ENCODE assay signal across 1 cellular context in the genomic region with DNA sequence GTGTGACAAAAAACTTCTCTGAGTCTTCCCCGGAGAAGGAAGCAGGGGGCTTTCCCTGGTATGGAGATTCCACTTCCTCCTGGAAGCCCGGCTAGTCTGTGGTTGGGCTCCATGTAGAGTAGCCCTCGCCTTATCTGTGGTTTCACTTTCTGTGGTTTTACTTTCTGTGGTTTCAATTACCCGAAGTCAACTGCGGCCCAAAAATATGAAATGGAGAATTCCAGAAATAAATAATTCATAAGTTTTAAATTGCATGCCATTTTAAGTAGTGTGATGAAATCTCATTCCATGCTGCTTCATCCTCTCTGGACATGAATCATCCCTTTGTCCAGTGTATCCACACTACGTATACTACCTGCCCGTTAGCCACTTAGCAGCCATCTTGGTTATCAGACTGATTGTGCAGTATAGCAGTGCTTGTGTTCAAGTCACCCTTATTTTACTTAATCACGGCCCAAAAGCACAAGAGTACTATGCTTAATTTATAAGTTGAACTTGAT.
TF ChIP-seq lines count a peak whose summit lies in the region.

No MANE protein-coding gene starts in this region.

TF ChIP-seq in K562, 482 proteins besides CTCF, POLR2A, EP300 and RAD21 (continued from another document and continues in another):
- TF ChIP-seq ZBED1 (IDR thresholded peaks at IDR 0.05), result no peak
- no peak for TF ChIP-seq HDAC1 (IDR thresholded peaks at IDR 0.05)
- TF ChIP-seq ZNF695 (CRISPR knock-in tag; IDR thresholded peaks at IDR 0.05), result no peak
- TF ChIP-seq ZNF24 (IDR thresholded peaks at IDR 0.05), result no peak
- no peak for TF ChIP-seq ASH1L (IDR thresholded peaks at IDR 0.05; ENCODE audit: borderline replicate concordance, low read depth, partially characterized antibody)
- TF ChIP-seq, protein P1, sequence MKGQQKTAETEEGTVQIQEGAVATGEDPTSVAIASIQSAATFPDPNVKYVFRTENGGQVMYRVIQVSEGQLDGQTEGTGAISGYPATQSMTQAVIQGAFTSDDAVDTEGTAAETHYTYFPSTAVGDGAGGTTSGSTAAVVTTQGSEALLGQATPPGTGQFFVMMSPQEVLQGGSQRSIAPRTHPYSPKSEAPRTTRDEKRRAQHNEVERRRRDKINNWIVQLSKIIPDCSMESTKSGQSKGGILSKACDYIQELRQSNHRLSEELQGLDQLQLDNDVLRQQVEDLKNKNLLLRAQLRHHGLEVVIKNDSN (CRISPR knock-in tag; IDR thresholded peaks at IDR 0.05), result no peak
- TF ChIP-seq CEBPG (CRISPR knock-in tag; IDR thresholded peaks at IDR 0.05), result no peak
- TF ChIP-seq CEBPG (tag; conservative IDR thresholded peaks at IDR 0.05 in 1 of 2, IDR thresholded peaks at IDR 0.05 in 1 of 2), result peak; percentile 35 to 63; a peak in 2 of 4 replicates
- peak; percentile 79 for TF ChIP-seq DIDO1 (tag; IDR thresholded peaks at IDR 0.05; ENCODE audit: low read depth)
- TF ChIP-seq XRCC4 (IDR thresholded peaks at IDR 0.05; ENCODE audit: extremely low read depth, insufficient read depth, insufficient read length), result no peak
- TF ChIP-seq, protein P2, sequence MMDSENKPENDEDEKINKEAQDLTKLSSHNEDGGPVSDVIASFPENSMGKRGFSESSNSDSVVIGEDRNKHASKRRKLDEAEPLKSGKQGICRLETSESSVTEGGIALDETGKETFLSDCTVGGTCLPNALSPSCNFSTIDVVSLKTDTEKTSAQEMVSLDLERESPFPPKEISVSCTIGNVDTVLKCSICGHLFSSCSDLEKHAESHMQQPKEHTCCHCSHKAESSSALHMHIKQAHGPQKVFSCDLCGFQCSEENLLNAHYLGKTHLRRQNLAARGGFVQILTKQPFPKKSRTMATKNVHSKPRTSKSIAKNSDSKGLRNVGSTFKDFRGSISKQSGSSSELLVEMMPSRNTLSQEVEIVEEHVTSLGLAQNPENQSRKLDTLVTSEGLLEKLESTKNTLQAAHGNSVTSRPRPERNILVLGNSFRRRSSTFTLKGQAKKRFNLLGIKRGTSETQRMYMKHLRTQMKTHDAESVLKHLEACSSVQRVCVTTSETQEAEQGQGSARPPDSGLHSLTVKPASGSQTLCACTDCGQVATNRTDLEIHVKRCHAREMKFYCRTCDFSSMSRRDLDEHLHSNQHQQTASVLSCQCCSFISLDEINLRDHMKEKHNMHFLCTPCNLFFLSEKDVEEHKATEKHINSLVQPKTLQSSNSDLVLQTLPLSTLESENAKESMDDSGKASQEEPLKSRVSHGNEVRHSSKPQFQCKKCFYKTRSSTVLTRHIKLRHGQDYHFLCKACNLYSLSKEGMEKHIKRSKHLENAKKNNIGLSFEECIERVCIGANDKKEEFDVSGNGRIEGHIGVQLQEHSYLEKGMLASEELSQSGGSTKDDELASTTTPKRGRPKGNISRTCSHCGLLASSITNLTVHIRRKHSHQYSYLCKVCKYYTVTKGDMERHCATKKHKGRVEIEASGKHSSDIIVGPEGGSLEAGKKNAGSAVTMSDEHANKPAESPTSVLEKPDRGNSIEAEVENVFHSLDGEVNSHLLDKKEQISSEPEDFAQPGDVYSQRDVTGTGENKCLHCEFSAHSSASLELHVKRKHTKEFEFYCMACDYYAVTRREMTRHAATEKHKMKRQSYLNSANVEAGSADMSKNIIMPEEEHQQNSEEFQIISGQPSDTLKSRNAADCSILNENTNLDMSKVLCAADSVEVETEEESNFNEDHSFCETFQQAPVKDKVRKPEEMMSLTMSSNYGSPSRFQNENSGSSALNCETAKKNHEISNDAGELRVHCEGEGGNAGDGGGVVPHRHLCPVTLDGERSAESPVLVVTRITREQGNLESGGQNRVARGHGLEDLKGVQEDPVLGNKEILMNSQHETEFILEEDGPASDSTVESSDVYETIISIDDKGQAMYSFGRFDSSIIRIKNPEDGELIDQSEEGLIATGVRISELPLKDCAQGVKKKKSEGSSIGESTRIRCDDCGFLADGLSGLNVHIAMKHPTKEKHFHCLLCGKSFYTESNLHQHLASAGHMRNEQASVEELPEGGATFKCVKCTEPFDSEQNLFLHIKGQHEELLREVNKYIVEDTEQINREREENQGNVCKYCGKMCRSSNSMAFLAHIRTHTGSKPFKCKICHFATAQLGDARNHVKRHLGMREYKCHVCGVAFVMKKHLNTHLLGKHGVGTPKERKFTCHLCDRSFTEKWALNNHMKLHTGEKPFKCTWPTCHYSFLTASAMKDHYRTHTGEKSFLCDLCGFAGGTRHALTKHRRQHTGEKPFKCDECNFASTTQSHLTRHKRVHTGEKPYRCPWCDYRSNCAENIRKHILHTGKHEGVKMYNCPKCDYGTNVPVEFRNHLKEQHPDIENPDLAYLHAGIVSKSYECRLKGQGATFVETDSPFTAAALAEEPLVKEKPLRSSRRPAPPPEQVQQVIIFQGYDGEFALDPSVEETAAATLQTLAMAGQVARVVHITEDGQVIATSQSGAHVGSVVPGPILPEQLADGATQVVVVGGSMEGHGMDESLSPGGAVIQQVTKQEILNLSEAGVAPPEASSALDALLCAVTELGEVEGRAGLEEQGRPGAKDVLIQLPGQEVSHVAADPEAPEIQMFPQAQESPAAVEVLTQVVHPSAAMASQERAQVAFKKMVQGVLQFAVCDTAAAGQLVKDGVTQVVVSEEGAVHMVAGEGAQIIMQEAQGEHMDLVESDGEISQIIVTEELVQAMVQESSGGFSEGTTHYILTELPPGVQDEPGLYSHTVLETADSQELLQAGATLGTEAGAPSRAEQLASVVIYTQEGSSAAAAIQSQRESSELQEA (IDR thresholded peaks at IDR 0.05; ENCODE audit: low read depth), result no peak
- no peak for TF ChIP-seq PHTF2 (CRISPR knock-in tag; IDR thresholded peaks at IDR 0.05)
- no peak for TF ChIP-seq MTA3 (IDR thresholded peaks at IDR 0.05; ENCODE audit: borderline replicate concordance)
- no peak for TF ChIP-seq NKRF (IDR thresholded peaks at IDR 0.05; ENCODE audit: borderline replicate concordance)
- no peak for TF ChIP-seq TGIF2 (CRISPR knock-in tag; IDR thresholded peaks at IDR 0.05)
- peak; percentile 88 for TF ChIP-seq PATZ1 (CRISPR knock-in tag; IDR thresholded peaks at IDR 0.05; ENCODE audit: borderline replicate concordance)
- no peak for TF ChIP-seq SMAD1 (IDR thresholded peaks at IDR 0.05; ENCODE audit: low read depth, low read length, partially characterized antibody)
- TF ChIP-seq RBM22 (IDR thresholded peaks at IDR 0.05; ENCODE audit: low read depth, low read length, poor library complexity, severe bottlenecking), result no peak
- TF ChIP-seq ZZZ3 (IDR thresholded peaks at IDR 0.05), result no peak
- TF ChIP-seq, protein P3, sequence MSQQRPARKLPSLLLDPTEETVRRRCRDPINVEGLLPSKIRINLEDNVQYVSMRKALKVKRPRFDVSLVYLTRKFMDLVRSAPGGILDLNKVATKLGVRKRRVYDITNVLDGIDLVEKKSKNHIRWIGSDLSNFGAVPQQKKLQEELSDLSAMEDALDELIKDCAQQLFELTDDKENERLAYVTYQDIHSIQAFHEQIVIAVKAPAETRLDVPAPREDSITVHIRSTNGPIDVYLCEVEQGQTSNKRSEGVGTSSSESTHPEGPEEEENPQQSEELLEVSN (IDR thresholded peaks at IDR 0.05; ENCODE audit: borderline replicate concordance in 1 of 2, extremely low read depth in 1 of 2, insufficient read depth in 1 of 2, insufficient read length in 1 of 2, low read depth in 1 of 2, low read length in 1 of 2, poor library complexity in 1 of 2, severe bottlenecking in 1 of 2), result no peak
- TF ChIP-seq TOE1 (IDR thresholded peaks at IDR 0.05; ENCODE audit: borderline replicate concordance), result no peak
- TF ChIP-seq TOE1 (CRISPR knock-in tag; IDR thresholded peaks at IDR 0.05; ENCODE audit: borderline replicate concordance, low read depth), result no peak
- 0 out of 2 replicates have a peak, but pooled peaks have one; percentile 50 for TF ChIP-seq ZNF444 (CRISPR knock-in tag; IDR thresholded peaks at IDR 0.05)
- TF ChIP-seq ZNF41 (CRISPR knock-in tag; conservative IDR thresholded peaks at IDR 0.05), result peak; percentile 81; the same call in 1 of the 2 replicates
- TF ChIP-seq TBL1XR1 (IDR thresholded peaks at IDR 0.05; ENCODE audit: low read length in 2 of 2), result peak in 1 of 2 experiments; percentile 35; a peak in 1 of 4 replicates
- no peak for TF ChIP-seq NELFE (IDR thresholded peaks at IDR 0.05; ENCODE audit: insufficient read depth, insufficient read length)
- no peak for TF ChIP-seq ZNF174 (CRISPR knock-in tag; IDR thresholded peaks at IDR 0.05)
- no peak for TF ChIP-seq GTF2B (IDR thresholded peaks at IDR 0.05; ENCODE audit: extremely low read depth, insufficient read length)
- 0 out of 2 replicates have a peak, but pooled peaks have one; percentile 31 for TF ChIP-seq TEAD2 (tag; IDR thresholded peaks at IDR 0.05)
- TF ChIP-seq NBN (IDR thresholded peaks at IDR 0.05; ENCODE audit: low read depth), result no peak
- TF ChIP-seq BRF2 (IDR thresholded peaks at IDR 0.05; ENCODE audit: borderline replicate concordance, insufficient read depth, insufficient read length), result no peak
- TF ChIP-seq TEAD1 (CRISPR knock-in tag; IDR thresholded peaks at IDR 0.05), result peak in 1 of 2 experiments; percentile 76; a peak in 2 of 4 replicates
- no peak for TF ChIP-seq ARNT (IDR thresholded peaks at IDR 0.05)
- TF ChIP-seq TCF7 (IDR thresholded peaks at IDR 0.05; ENCODE audit: borderline replicate concordance), result no peak
- TF ChIP-seq CREB3L1 (IDR thresholded peaks at IDR 0.05; ENCODE audit: borderline replicate concordance, low read depth), result no peak
- TF ChIP-seq ZNF561 (CRISPR knock-in tag; conservative IDR thresholded peaks at IDR 0.05), result peak; percentile 36; the same call in 1 of the 2 replicates
- no peak for TF ChIP-seq ELF4 (CRISPR knock-in tag; IDR thresholded peaks at IDR 0.05)
- no peak for TF ChIP-seq ZNF277 (CRISPR knock-in tag; IDR thresholded peaks at IDR 0.05; ENCODE audit: borderline replicate concordance)
- TF ChIP-seq, protein P4, sequence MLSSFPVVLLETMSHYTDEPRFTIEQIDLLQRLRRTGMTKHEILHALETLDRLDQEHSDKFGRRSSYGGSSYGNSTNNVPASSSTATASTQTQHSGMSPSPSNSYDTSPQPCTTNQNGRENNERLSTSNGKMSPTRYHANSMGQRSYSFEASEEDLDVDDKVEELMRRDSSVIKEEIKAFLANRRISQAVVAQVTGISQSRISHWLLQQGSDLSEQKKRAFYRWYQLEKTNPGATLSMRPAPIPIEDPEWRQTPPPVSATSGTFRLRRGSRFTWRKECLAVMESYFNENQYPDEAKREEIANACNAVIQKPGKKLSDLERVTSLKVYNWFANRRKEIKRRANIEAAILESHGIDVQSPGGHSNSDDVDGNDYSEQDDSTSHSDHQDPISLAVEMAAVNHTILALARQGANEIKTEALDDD (IDR thresholded peaks at IDR 0.05), result no peak
- no peak for TF ChIP-seq HDGF (IDR thresholded peaks at IDR 0.05)
